In the genomic region with DNA sequence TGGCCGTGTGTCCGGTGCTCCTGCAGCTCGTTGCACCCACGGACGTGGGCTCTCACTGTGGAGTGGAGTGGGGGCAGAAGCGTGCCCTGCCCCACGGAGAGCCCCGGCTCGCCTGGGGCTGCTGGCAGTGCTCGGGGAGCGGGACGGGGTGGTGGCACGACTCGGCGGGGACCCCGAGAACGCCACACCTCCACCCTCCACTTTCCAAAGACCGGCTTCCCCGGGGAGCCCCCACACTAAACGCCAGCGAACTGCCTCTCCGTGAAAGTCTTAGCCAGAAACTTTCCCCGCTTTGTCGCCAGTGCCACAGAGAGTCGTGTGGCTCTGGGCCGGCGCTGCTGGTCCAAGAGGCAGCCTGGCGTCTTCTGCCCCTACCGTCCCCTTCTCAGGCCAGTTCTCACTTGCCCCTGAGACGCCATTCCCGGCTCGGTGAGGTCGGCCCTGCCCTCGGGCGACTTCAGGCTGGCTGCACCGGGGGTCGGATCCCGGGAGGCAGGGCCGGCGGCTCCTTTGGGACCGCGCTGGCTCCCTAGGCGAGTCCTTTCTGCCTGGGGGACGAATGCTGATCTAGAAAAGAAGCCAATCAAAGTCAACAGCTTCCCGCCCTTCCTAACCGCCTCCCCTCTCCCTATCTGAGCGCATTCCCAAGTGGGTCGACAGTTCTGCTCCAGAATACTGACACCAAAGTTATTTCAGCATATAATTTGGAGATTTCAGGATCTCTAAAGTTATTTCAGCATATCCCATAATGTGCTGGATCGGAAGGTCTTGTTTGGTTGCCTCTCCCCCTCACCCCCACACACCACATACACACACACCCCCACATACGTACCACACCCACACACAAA, we compare ENCODE assay signal across 1 cellular context.
TF ChIP-seq lines count a peak whose summit lies in the region.

No MANE protein-coding gene starts in this region.

TF ChIP-seq in endothelial cell of umbilical vein, 7 proteins besides CTCF, POLR2A, EP300 and RAD21:
- TF ChIP-seq JUN (IDR thresholded peaks at IDR 0.05; ENCODE audit: borderline replicate concordance, insufficient read depth, insufficient read length, low read depth) (no peak), EZH2 (IDR thresholded peaks at IDR 0.05; ENCODE audit: borderline replicate concordance, low read depth, low read length, severe bottlenecking) (no peak), FOS (IDR thresholded peaks at IDR 0.05; ENCODE audit: borderline replicate concordance, insufficient read depth, low read length) (no peak), POLR2AphosphoS5 (IDR thresholded peaks at IDR 0.05; ENCODE audit: insufficient read depth, low read depth, low read length) (no peak), MYC (IDR thresholded peaks at IDR 0.05; ENCODE audit: low read depth, low read length) (no peak), GATA2 (IDR thresholded peaks at IDR 0.05; ENCODE audit: insufficient read depth, insufficient read length, low read depth, low read length) (no peak)
- TF ChIP-seq, protein P1, sequence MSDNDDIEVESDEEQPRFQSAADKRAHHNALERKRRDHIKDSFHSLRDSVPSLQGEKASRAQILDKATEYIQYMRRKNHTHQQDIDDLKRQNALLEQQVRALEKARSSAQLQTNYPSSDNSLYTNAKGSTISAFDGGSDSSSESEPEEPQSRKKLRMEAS (IDR thresholded peaks at IDR 0.05; ENCODE audit: insufficient read depth, insufficient read length) = no peak
